In genomic region chr2:116510117-116510671, GRCh38 we compare ENCODE assay signal across 1 cellular context.
TF ChIP-seq lines count a peak whose summit lies in the region.

No MANE protein-coding gene starts in this region.

TF ChIP-seq in IMR-90, 13 proteins besides CTCF, POLR2A, EP300 and RAD21 (continued from another document):
- TF ChIP-seq ELK1 (IDR thresholded peaks at IDR 0.05; ENCODE audit: borderline replicate concordance, low read depth, low read length) (no peak), RFX5 (IDR thresholded peaks at IDR 0.05; ENCODE audit: low read depth, low read length) (no peak), BHLHE40 (IDR thresholded peaks at IDR 0.05; ENCODE audit: low read depth, low read length) (no peak), CEBPB (IDR thresholded peaks at IDR 0.05; ENCODE audit: low read depth, low read length) (no peak)
